ENCODE assay signal across 14 cellular contexts in genomic region chr5:31921852-31922305, GRCh38.
DNase-seq lines count a peak whose midpoint lies in the region; ATAC-seq, FAIRE-seq and TF ChIP-seq lines count a peak whose summit lies in the region.
"Had no signal": no experiment of that assay in that cellular context is flagged by ENCODE, and none has a peak within 500 bp of the region (broad histone marks: within the 10 kb centered on the region; RNA-seq: fewer than 3 reads in every experiment).

No MANE protein-coding gene starts in this region.

- POLR2A ChIA-PET in H1 (lab: Charles Lee; ENCODE audit: partially characterized antibody) = interaction anchor here (0.7 to 1.4 kb wide), 2 partner anchors 67 to 106 kb away, joined by 3 read pairs; no protein-coding TSS in a partner anchor

- H3F3A ChIP-seq in GM23248 (ENCODE audit: insufficient read depth) (no peaks in the 10 kb centered on the region), neural progenitor cell (ENCODE audit: low read depth) (no peaks in the 10 kb centered on the region)

- TF ChIP-seq CTCF in H1 (IDR thresholded peaks at IDR 0.05; ENCODE audit: control extremely low read depth in 1 of 3, insufficient read depth in 1 of 3, low read depth in 1 of 3, low read length in 3 of 3) (no peak), neural progenitor cell (IDR thresholded peaks at IDR 0.05) (no peak)

- H3K9me2 ChIP-seq in GM23248 (ENCODE audit: insufficient read depth) = no peaks in the 10 kb centered on the region

- H3K4me1 Mint-ChIP-seq in neural progenitor cell = peaks cover 4% of the 10 kb centered on the region
- H3K4me1 Mint-ChIP-seq in activated T-helper 2 cell treated with anti-CD3 and anti-CD28 coated beads, Interferon-gamma antibody, Interleukin-2, Interleukin-4, amounts not matched to agents 10 μg/mL and 5 μg/mL and 100 μg/mL, durations not matched to agents 14 hours and 24 hours and 36 hours (ENCODE audit: low read depth) = no peaks in the 10 kb centered on the region
- H3K4me1 Mint-ChIP-seq: activated T-helper 17 cell treated with anti-CD3 and anti-CD28 coated beads, Interleukin-2, amount 50 U/mL, for 72 hours had no signal

- no peaks in the 10 kb centered on the region for H3K23me2 ChIP-seq in H1 (ENCODE audit: low read depth, low read length)

- H3K27ac ChIP-seq in GM23248 (no peak overlapping the region), H1 (ENCODE audit: low read depth, low read length) (no peak overlapping the region), neural progenitor cell (peak overlapping the region; percentile 23)
- H3K27ac ChIP-seq: BLaER1 had no signal

- H3K18ac ChIP-seq in H1 (ENCODE audit: extremely low read depth, low read length) = no peak overlapping the region

- H4K91ac ChIP-seq in H1 (replicated peaks; ENCODE audit: insufficient read length, low read length) = no peak overlapping the region

- H3K56ac ChIP-seq in H1 (replicated peaks; ENCODE audit: insufficient read length, low read depth, low read length) = no peak overlapping the region

- peaks cover 3% of the 10 kb centered on the region for H3K27me3 Mint-ChIP-seq in neural progenitor cell (ENCODE audit: insufficient read depth, low read depth)
- H3K27me3 Mint-ChIP-seq in activated T-helper 2 cell treated with anti-CD3 and anti-CD28 coated beads, Interferon-gamma antibody, Interleukin-2, Interleukin-4, amounts not matched to agents 10 μg/mL and 5 μg/mL and 100 μg/mL, durations not matched to agents 14 hours and 24 hours and 36 hours (ENCODE audit: low read depth) = no peaks in the 10 kb centered on the region

- intact Hi-C loops in activated T-helper 2 cell treated with anti-CD3 and anti-CD28 coated beads, Interferon-gamma antibody, Interleukin-2, Interleukin-4, amounts not matched to agents 10 μg/mL and 5 μg/mL and 100 μg/mL, durations not matched to agents 14 hours and 24 hours and 36 hours (cut with micrococcal nuclease) = no loop called here

- CTCF ChIA-PET in H1 (lab: Charles Lee; ENCODE audit: partially characterized antibody) = interaction anchor here (0.7 to 4.7 kb wide), 12 partner anchors 10 to 286 kb away, joined by 3 to 24 read pairs (median 4); no protein-coding TSS in a partner anchor

- 44 to 50% methylated on average over 3 of the region's 3 CpGs for WGBS in GM23248 (ENCODE audit: low coverage in 1 of 2, low lambda C conversion rate in 2 of 2, missing lambda C conversion rate in 2 of 2), 2 experiments
- WGBS in H1 (ENCODE audit: extremely low coverage in 1 of 2, insufficient coverage in 1 of 2, insufficient read length in 1 of 2, insufficient replicate concordance in 2 of 2, low coverage in 1 of 2, low lambda C conversion rate in 2 of 2, missing lambda C conversion rate in 1 of 2), 2 experiments = 83% methylated on average over 3 of the region's 3 CpGs; no CpG with 5 or more reads in 1 of the 2 experiments

- H4K5ac ChIP-seq in H1 (ENCODE audit: insufficient read length, low read depth, low read length) = no peak overlapping the region

- H3K23ac ChIP-seq in H1 (ENCODE audit: insufficient read length) = no peak overlapping the region

- no peaks in the 10 kb centered on the region for H3K36me3 Mint-ChIP-seq in neural progenitor cell
- no peaks in the 10 kb centered on the region for H3K36me3 Mint-ChIP-seq in activated T-helper 2 cell treated with anti-CD3 and anti-CD28 coated beads, Interferon-gamma antibody, Interleukin-2, Interleukin-4, amounts not matched to agents 10 μg/mL and 5 μg/mL and 100 μg/mL, durations not matched to agents 14 hours and 24 hours and 36 hours (ENCODE audit: low read depth)

- no peak for TF ChIP-seq RAD21 in H1 (IDR thresholded peaks at IDR 0.05 in 1 of 2, conservative IDR thresholded peaks at IDR 0.05 in 1 of 2; ENCODE audit: low read depth in 2 of 2, low read length in 2 of 2)

- in situ Hi-C loops in GM23248 (cut with MboI) = no loop called here

- H3K9me3 Mint-ChIP-seq in neural progenitor cell = no peaks in the 10 kb centered on the region
- no peaks in the 10 kb centered on the region for H3K9me3 Mint-ChIP-seq in activated T-helper 2 cell treated with anti-CD3 and anti-CD28 coated beads, Interferon-gamma antibody, Interleukin-2, Interleukin-4, amounts not matched to agents 10 μg/mL and 5 μg/mL and 100 μg/mL, durations not matched to agents 14 hours and 24 hours and 36 hours
- H3K9me3 Mint-ChIP-seq: activated T-helper 17 cell treated with anti-CD3 and anti-CD28 coated beads, Interleukin-2, amount 50 U/mL, for 72 hours; T-helper 1 cell treated with Interleukin-12 subunit alpha and Interleukin-12 subunit beta and Interleukin-4 antibody, amounts not matched to agents 30 μg/mL and 1 μg/mL, for 36 hours had no signal

- ATAC-seq in HG02973 (IDR thresholded peaks at IDR 0.05; ENCODE audit: unreplicated experiment) = no peak
- ATAC-seq: activated T-helper 17 cell treated with anti-CD3 and anti-CD28 coated beads, Interleukin-2, amount 50 U/mL, for 72 hours had no signal

- H2AFZ ChIP-seq in GM23248 (no peak overlapping the region), H1 (ENCODE audit: low read length) (no peak overlapping the region), neural progenitor cell (replicated peaks) (no peak overlapping the region)

- no peak overlapping the region for H3K14ac ChIP-seq in H1 (ENCODE audit: insufficient read length)

- H2AK5ac ChIP-seq in H1 (ENCODE audit: low read depth, low read length) = no peak overlapping the region

- H3K27me3 ChIP-seq in GM23248 (replicated peaks; ENCODE audit: insufficient read depth) (peaks cover 21% of the 10 kb centered on the region), NT2/D1 (ENCODE audit: insufficient read depth, insufficient read length) (no peaks in the 10 kb centered on the region), H1 (replicated peaks in 1 of 4; ENCODE audit: control insufficient read depth in 3 of 4, extremely low read depth in 1 of 4, insufficient read depth in 3 of 4, low read length in 3 of 4) (no peaks in the 10 kb centered on the region), neural progenitor cell (no peaks in the 10 kb centered on the region)
- H3K27me3 ChIP-seq: BLaER1 had no signal

- H4K20me1 ChIP-seq in GM23248 (ENCODE audit: insufficient read depth) (no peaks in the 10 kb centered on the region), H1 (replicated peaks in 1 of 2; ENCODE audit: control insufficient read depth in 1 of 2, insufficient read depth in 2 of 2, low read length in 2 of 2) (no peaks in the 10 kb centered on the region), neural progenitor cell (ENCODE audit: low read depth) (no peaks in the 10 kb centered on the region)
- H4K20me1 ChIP-seq: BLaER1 had no signal

- H4K8ac ChIP-seq in H1 (ENCODE audit: extremely low read depth, insufficient read depth, low read length) = no peak overlapping the region

- no peak for FAIRE-seq in H1 (lab: Jason Lieb, UNC)

- TF ChIP-seq POLR2A in H1 (IDR thresholded peaks at IDR 0.05; ENCODE audit: control extremely low read depth in 1 of 2, low read depth in 2 of 2, low read length in 2 of 2) = no peak

- H3K9ac ChIP-seq in GM23248 (no peak overlapping the region), NT2/D1 (ENCODE audit: insufficient read length, low read depth) (no peak overlapping the region), H1 (replicated peaks in 1 of 4; ENCODE audit: extremely low read depth in 1 of 4, low read depth in 3 of 4, low read length in 3 of 4) (no peak overlapping the region), neural progenitor cell (no peak overlapping the region)
- H3K9ac ChIP-seq: BLaER1 had no signal

- H3K79me2 ChIP-seq in GM23248 (ENCODE audit: insufficient read depth) (no peaks in the 10 kb centered on the region), H1 (ENCODE audit: control insufficient read depth in 1 of 2, insufficient read depth in 2 of 2, low read length in 2 of 2) (no peaks in the 10 kb centered on the region), neural progenitor cell (ENCODE audit: low read depth) (no peaks in the 10 kb centered on the region)

- no peak overlapping the region for H3K4ac ChIP-seq in H1 (replicated peaks; ENCODE audit: insufficient read length, low read depth, low read length)

- 0 out of 2 replicates have a peak, but pooled peaks cover 4% of the 10 kb centered on the region for H3K4me1 ChIP-seq in GM23248 (ENCODE audit: insufficient read depth)
- no peaks in the 10 kb centered on the region for H3K4me1 ChIP-seq in NT2/D1 (ENCODE audit: insufficient read depth, insufficient read length)
- H3K4me1 ChIP-seq in H1 (replicated peaks in 1 of 4; ENCODE audit: control insufficient read depth in 3 of 4, insufficient read depth in 4 of 4, low read length in 3 of 4) = no peaks in the 10 kb centered on the region
- peaks cover 12% of the 10 kb centered on the region for H3K4me1 ChIP-seq in neural progenitor cell
- H3K4me1 ChIP-seq: BLaER1 had no signal

- H2BK15ac ChIP-seq in H1 (ENCODE audit: low read length) = no peak overlapping the region

- no peak overlapping the region for H3K4me3 Mint-ChIP-seq in neural progenitor cell
- no peak overlapping the region for H3K4me3 Mint-ChIP-seq in activated T-helper 2 cell treated with anti-CD3 and anti-CD28 coated beads, Interferon-gamma antibody, Interleukin-2, Interleukin-4, amounts not matched to agents 10 μg/mL and 5 μg/mL and 100 μg/mL, durations not matched to agents 14 hours and 24 hours and 36 hours (ENCODE audit: low read depth)
- H3K4me3 Mint-ChIP-seq: activated T-helper 17 cell treated with anti-CD3 and anti-CD28 coated beads, Interleukin-2, amount 50 U/mL, for 72 hours; T-helper 1 cell treated with Interleukin-12 subunit alpha and Interleukin-12 subunit beta and Interleukin-4 antibody, amounts not matched to agents 30 μg/mL and 1 μg/mL, for 36 hours had no signal

- DNase-seq in GM23248 (peak; percentile 55), NT2/D1 (ENCODE audit: low read depth, low spot score) (peak; percentile 57), H1 (ENCODE audit: low read depth in 1 of 2, low spot score in 2 of 2) (peak in 1 of 2 experiments; percentile 13), neural progenitor cell (ENCODE audit: low spot score) (peak; percentile 49), 8988T (no peak), DMS79 treated with DMSO at 0.1 percent for 48 hours (lab: John Stamatoyannopoulos, UW) (no peak)
- no peak for DNase-seq in activated T-helper 2 cell treated with anti-CD3 and anti-CD28 coated beads, Interferon-gamma antibody, Interleukin-2, Interleukin-4, amounts not matched to agents 10 μg/mL and 5 μg/mL and 100 μg/mL, durations not matched to agents 14 hours and 24 hours and 36 hours (ENCODE audit: low spot score)
- DNase-seq: GDM1, MM.1S, retina had no signal

- H3K27ac Mint-ChIP-seq in neural progenitor cell = no peak overlapping the region
- no peak overlapping the region for H3K27ac Mint-ChIP-seq in activated T-helper 2 cell treated with anti-CD3 and anti-CD28 coated beads, Interferon-gamma antibody, Interleukin-2, Interleukin-4, amounts not matched to agents 10 μg/mL and 5 μg/mL and 100 μg/mL, durations not matched to agents 14 hours and 24 hours and 36 hours
- H3K27ac Mint-ChIP-seq: activated T-helper 17 cell treated with anti-CD3 and anti-CD28 coated beads, Interleukin-2, amount 50 U/mL, for 72 hours; T-helper 1 cell treated with Interleukin-12 subunit alpha and Interleukin-12 subunit beta and Interleukin-4 antibody, amounts not matched to agents 30 μg/mL and 1 μg/mL, for 36 hours had no signal

- H3K4me2 ChIP-seq in GM23248 (ENCODE audit: unreplicated experiment) (no peak overlapping the region), H1 (ENCODE audit: insufficient read depth in 1 of 2, low read depth in 2 of 2, low read length in 2 of 2) (no peak overlapping the region), neural progenitor cell (no peak overlapping the region)
- H3K4me2 ChIP-seq: BLaER1 had no signal

- no peak overlapping the region for H2BK5ac ChIP-seq in H1 (ENCODE audit: low read depth, low read length)

- no peak overlapping the region; the same call in 1 of the 2 replicates for H2BK12ac ChIP-seq in H1 (ENCODE audit: low read depth, low read length)

- H3K36me3 ChIP-seq in GM23248 (ENCODE audit: low read depth) (no peaks in the 10 kb centered on the region), NT2/D1 (ENCODE audit: insufficient read depth, insufficient read length, low read length) (no peaks in the 10 kb centered on the region), H1 (ENCODE audit: control insufficient read depth in 2 of 4, insufficient read depth in 4 of 4, low read length in 3 of 4) (no peaks in the 10 kb centered on the region), neural progenitor cell (no peaks in the 10 kb centered on the region)
- H3K36me3 ChIP-seq: BLaER1 had no signal

- no peak overlapping the region for H2BK20ac ChIP-seq in H1 (ENCODE audit: low read length)

- H3K4me3 ChIP-seq in GM23248 (no peak overlapping the region), NT2/D1 (ENCODE audit: insufficient read length, low read depth) (no peak overlapping the region), H1 (ENCODE audit: extremely low read depth in 1 of 4, insufficient read depth in 2 of 4, low read depth in 3 of 4, low read length in 4 of 4) (no peak overlapping the region), neural progenitor cell (no peak overlapping the region)
- H3K4me3 ChIP-seq: BLaER1 had no signal

- no peak for TF ChIP-seq EP300 in H1 (IDR thresholded peaks at IDR 0.05; ENCODE audit: borderline replicate concordance in 1 of 2, low read depth in 2 of 2, low read length in 2 of 2)

- H3K9me3 ChIP-seq in GM23248 (ENCODE audit: low read depth) = no peaks in the 10 kb centered on the region
- no peaks in the 10 kb centered on the region for H3K9me3 ChIP-seq in NT2/D1 (ENCODE audit: insufficient read depth, low read length)
- H3K9me3 ChIP-seq in H1 (ENCODE audit: insufficient read depth in 2 of 2, low read depth in 1 of 2, low read length in 1 of 2) = no peaks in the 10 kb centered on the region
- no peaks in the 10 kb centered on the region for H3K9me3 ChIP-seq in neural progenitor cell (ENCODE audit: low read depth)
- H3K9me3 ChIP-seq: BLaER1 had no signal

- H3K79me1 ChIP-seq in H1 (ENCODE audit: low read depth, low read length) = no peaks in the 10 kb centered on the region

- H2BK120ac ChIP-seq in H1 (replicated peaks; ENCODE audit: low read depth, low read length) = no peak overlapping the region

Comparison
In these comparisons a context has a peak if more than half of its experiments do, and no peak if none do; other contexts are left out.
1. DNase-seq: peak in GM23248 (single experiment), NT2/D1 (single experiment) and neural progenitor cell (single experiment); none in 8988T (single experiment), DMS79 treated with DMSO at 0.1 percent for 48 hours (single experiment) and activated T-helper 2 cell treated with anti-CD3 and anti-CD28 coated beads, Interferon-gamma antibody, Interleukin-2, Interleukin-4, amounts not matched to agents 10 μg/mL and 5 μg/mL and 100 μg/mL, durations not matched to agents 14 hours and 24 hours and 36 hours (single experiment).